ENCODE assay signal across 8 cellular contexts in the genomic region with DNA sequence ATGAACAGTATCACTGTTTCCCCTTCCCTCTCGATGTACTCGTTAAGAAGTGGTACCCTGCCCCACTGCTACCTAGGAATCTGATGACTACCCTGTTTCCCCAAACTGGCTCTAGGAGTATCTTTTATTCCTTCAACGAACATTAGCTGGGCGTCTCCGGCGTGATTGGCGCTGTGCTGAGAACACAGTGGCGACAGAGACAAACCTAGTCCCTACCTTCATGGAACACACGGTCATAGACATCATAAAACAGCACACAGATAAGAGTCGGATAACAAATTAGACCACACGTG. TPM values are rescaled to one million over a fixed set of nuclear protein-coding genes. Genes with fewer than 3 reads are reported as not detected.
DNase-seq lines count a peak whose midpoint lies in the region; ATAC-seq and TF ChIP-seq lines count a peak whose summit lies in the region.

No MANE protein-coding gene starts in this region.

- no peak for DNase-seq in BJ (ENCODE audit: low read depth)
- no peak for DNase-seq in naive thymus-derived CD8-positive, alpha-beta T cell
- no peak for DNase-seq in KG1 (lab: John Stamatoyannopoulos, UW)
- no peak for DNase-seq in COR-L47 (lab: John Stamatoyannopoulos, UW)
- no peak for DNase-seq in mucosa of gallbladder (ENCODE audit: low spot score)
- no peak for DNase-seq in HuH-7.5 (ENCODE audit: low spot score)

- no peaks in the 10 kb centered on the region for H3K9me2 ChIP-seq in Loucy (replicated peaks; ENCODE audit: low read depth, low read length)

- H3K27ac ChIP-seq in ectodermal cell (ENCODE audit: insufficient read depth, low read depth, low read length, poor library complexity, severe bottlenecking): peak overlapping the region; percentile 84

- H3K9ac ChIP-seq in Loucy (ENCODE audit: low read depth, low read length, poor library complexity, severe bottlenecking): peak overlapping the region; percentile 85

- H3K27ac Mint-ChIP-seq in naive thymus-derived CD8-positive, alpha-beta T cell: peak overlapping the region; percentile 78 to 99 (median 96)

- no peaks in the 10 kb centered on the region for H3K9me3 Mint-ChIP-seq in naive thymus-derived CD8-positive, alpha-beta T cell

- H3K79me2 ChIP-seq in Loucy (ENCODE audit: insufficient read depth, low read length): peaks cover 37% of the 10 kb centered on the region

- H3K4me2 ChIP-seq in Loucy (ENCODE audit: low read depth, low read length, poor library complexity, severe bottlenecking): peak overlapping the region; percentile 74

- POLR2A ChIA-PET in BJ (lab: Charles Lee): no interaction called here
- POLR2A ChIA-PET in naive thymus-derived CD8-positive, alpha-beta T cell (lab: Charles Lee): interaction anchor here (1.4 to 2.9 kb wide), 2 partner anchors 23 to 93 kb away, joined by 10 to 33 read pairs; partner anchors contain the start of genes IRF2BP1 and SIX5

- H3K4me3 ChIP-seq in BJ (ENCODE audit: low read depth, low read length): peak overlapping the region; percentile 78
- peak overlapping the region; percentile 81 for H3K4me3 ChIP-seq in Loucy (ENCODE audit: low read length, poor library complexity, severe bottlenecking)
- H3K4me3 ChIP-seq in ectodermal cell (ENCODE audit: insufficient read depth, low read depth, low read length): peak overlapping the region; percentile 82

- WGBS in ectodermal cell, 2 experiments: 3% methylated on average over 11 of the region's 11 CpGs

- peaks cover 17 to 43% (median 38%) of the 10 kb centered on the region in 4 donors for H3K4me1 Mint-ChIP-seq in naive thymus-derived CD8-positive, alpha-beta T cell

- no peaks in the 10 kb centered on the region for H3F3A ChIP-seq in Loucy (ENCODE audit: low read depth)

- H3K27me3 ChIP-seq in BJ (ENCODE audit: control insufficient read depth, insufficient read depth, low read length) (peaks cover 24% of the 10 kb centered on the region), Loucy (ENCODE audit: insufficient read depth, low read length, poor library complexity, severe bottlenecking) (no peaks in the 10 kb centered on the region), ectodermal cell (ENCODE audit: control insufficient read depth, insufficient read depth, low read length, poor library complexity, severe bottlenecking) (peaks cover 27% of the 10 kb centered on the region)

- H3K36me3 ChIP-seq in BJ (ENCODE audit: control insufficient read depth, insufficient read depth, low read length) (peaks cover 2% of the 10 kb centered on the region; the same call in 1 of the 2 replicates), Loucy (ENCODE audit: insufficient read depth, low read length) (peaks cover 4% of the 10 kb centered on the region; the same call in 1 of the 2 replicates), ectodermal cell (ENCODE audit: control insufficient read depth, insufficient read depth, low read length) (no peaks in the 10 kb centered on the region)

- H3K9me3 ChIP-seq in Loucy (ENCODE audit: insufficient read depth, low read depth, low read length) (no peaks in the 10 kb centered on the region), ectodermal cell (ENCODE audit: control insufficient read depth, low read length) (no peaks in the 10 kb centered on the region)

- H2AFZ ChIP-seq in Loucy (ENCODE audit: low read length): peak overlapping the region; percentile 79

- peaks cover 13% of the 10 kb centered on the region for H4K20me1 ChIP-seq in Loucy (ENCODE audit: insufficient read depth, low read length, poor library complexity, severe bottlenecking)

- no peak for TF ChIP-seq CTCF in BJ (IDR thresholded peaks at IDR 0.05; ENCODE audit: insufficient read depth, low read depth, low read length)
- no peak for TF ChIP-seq CTCF in Loucy (conservative IDR thresholded peaks at IDR 0.05; ENCODE audit: low read length)

- ATAC-seq in naive thymus-derived CD8-positive, alpha-beta T cell: no peak

- CTCF ChIA-PET in BJ (lab: Yijun Ruan, JAX): interaction anchor here (1.5 kb wide), 1 partner anchor 46 kb away, joined by 7 read pairs; no protein-coding TSS in a partner anchor

- peak overlapping the region; percentile 89 to 100 (median 96) for H3K4me3 Mint-ChIP-seq in naive thymus-derived CD8-positive, alpha-beta T cell

- H3K4me1 ChIP-seq in Loucy (ENCODE audit: insufficient read depth, low read length, poor library complexity, severe bottlenecking) (peaks cover 9% of the 10 kb centered on the region), ectodermal cell (ENCODE audit: control insufficient read depth, insufficient read depth, low read length) (no peaks in the 10 kb centered on the region)

- H3K36me3 Mint-ChIP-seq in naive thymus-derived CD8-positive, alpha-beta T cell: peaks cover 0 to 25% (median 5%) of the 10 kb centered on the region in 3 donors

- H3K27me3 Mint-ChIP-seq in naive thymus-derived CD8-positive, alpha-beta T cell: peaks cover 5 to 24% (median 20%) of the 10 kb centered on the region in 5 donors

RNA-seq across cellular contexts. Expression of gene SYMPK, which starts 0.7 kb away (rescaled TPM):
- polyA plus RNA-seq in BJ (2011; rRNA removed): 45.8 and 60.2 TPM in 2 replicates
- polyA minus RNA-seq in BJ (2011; rRNA and poly(A)+ RNA removed): 52.5 and 55.9 TPM in 2 replicates
- polyA plus RNA-seq in ectodermal cell (2013, experiment 1 of 4): 77.6 TPM
- 78.5 TPM for polyA plus RNA-seq in ectodermal cell (2013, experiment 2 of 4)
- 64.5 TPM for polyA plus RNA-seq in ectodermal cell (2013, experiment 3 of 4)
- 66.3 TPM for polyA plus RNA-seq in ectodermal cell (2013, experiment 4 of 4)
- total RNA-seq in naive thymus-derived CD8-positive, alpha-beta T cell: 10 to 100 TPM; 89.9 to 91.1 TPM
- 10 to 100 TPM in 2 of 3 donors, 1 to 10 TPM in 1; 4.4 to 15.4 (median 13.8) TPM for polyA plus RNA-seq in naive thymus-derived CD8-positive, alpha-beta T cell
- 72.6 TPM for total RNA-seq in mucosa of gallbladder

RNA-seq across cellular contexts. Expression of gene FOXA3, which starts 1.9 kb away (rescaled TPM):
- not detected in 2 replicates for polyA plus RNA-seq in BJ (2011; rRNA removed)
- polyA minus RNA-seq in BJ (2011; rRNA and poly(A)+ RNA removed): not detected in 2 replicates
- 6.8 TPM for polyA plus RNA-seq in ectodermal cell (2013, experiment 1 of 4)
- polyA plus RNA-seq in ectodermal cell (2013, experiment 2 of 4): 7.0 TPM
- 4.8 TPM for polyA plus RNA-seq in ectodermal cell (2013, experiment 3 of 4)
- 5.5 TPM for polyA plus RNA-seq in ectodermal cell (2013, experiment 4 of 4)
- not detected for total RNA-seq in naive thymus-derived CD8-positive, alpha-beta T cell
- polyA plus RNA-seq in naive thymus-derived CD8-positive, alpha-beta T cell: not detected
- 10.1 TPM for total RNA-seq in mucosa of gallbladder

RNA-seq across cellular contexts. Expression of gene IRF2BP1, which starts 23.7 kb away (rescaled TPM):
- 7.1 and 11.9 TPM in 2 replicates for polyA plus RNA-seq in BJ (2011; rRNA removed)
- 8.4 and 10.1 TPM in 2 replicates for polyA minus RNA-seq in BJ (2011; rRNA and poly(A)+ RNA removed)
- polyA plus RNA-seq in ectodermal cell (2013, experiment 1 of 4): 18.4 TPM
- 18.2 TPM for polyA plus RNA-seq in ectodermal cell (2013, experiment 2 of 4)
- 18.7 TPM for polyA plus RNA-seq in ectodermal cell (2013, experiment 3 of 4)
- polyA plus RNA-seq in ectodermal cell (2013, experiment 4 of 4): 19.7 TPM
- 10 to 100 TPM; 32.9 to 33.8 TPM for total RNA-seq in naive thymus-derived CD8-positive, alpha-beta T cell
- 1 to 10 TPM; 7.0 to 9.1 (median 7.6) TPM for polyA plus RNA-seq in naive thymus-derived CD8-positive, alpha-beta T cell
- 44.4 TPM for total RNA-seq in mucosa of gallbladder

RNA-seq across cellular contexts. Expression of gene MYPOP, which starts 40.2 kb away (rescaled TPM):
- 1.6 and 1.8 TPM in 2 replicates for polyA plus RNA-seq in BJ (2011; rRNA removed)
- polyA minus RNA-seq in BJ (2011; rRNA and poly(A)+ RNA removed): 0.85 and 1.7 TPM in 2 replicates
- 12.9 TPM for polyA plus RNA-seq in ectodermal cell (2013, experiment 1 of 4)
- 10.9 TPM for polyA plus RNA-seq in ectodermal cell (2013, experiment 2 of 4)
- 11.3 TPM for polyA plus RNA-seq in ectodermal cell (2013, experiment 3 of 4)
- 11.7 TPM for polyA plus RNA-seq in ectodermal cell (2013, experiment 4 of 4)
- total RNA-seq in naive thymus-derived CD8-positive, alpha-beta T cell: 10 to 100 TPM; 10.5 to 10.9 TPM
- under 1 TPM in 1 of 3 donors, not detected in 2; 0.23 TPM for polyA plus RNA-seq in naive thymus-derived CD8-positive, alpha-beta T cell
- 13.0 TPM for total RNA-seq in mucosa of gallbladder

RNA-seq across cellular contexts. Expression of gene RSPH6A, which starts 47.1 kb away (rescaled TPM):
- not detected in 2 replicates for polyA plus RNA-seq in BJ (2011; rRNA removed)
- 0.09 and 0.10 TPM in 2 replicates for polyA minus RNA-seq in BJ (2011; rRNA and poly(A)+ RNA removed)
- not detected for polyA plus RNA-seq in ectodermal cell (2013, experiment 1 of 4)
- polyA plus RNA-seq in ectodermal cell (2013, experiment 2 of 4): not detected
- polyA plus RNA-seq in ectodermal cell (2013, experiment 3 of 4): not detected
- 0.08 TPM for polyA plus RNA-seq in ectodermal cell (2013, experiment 4 of 4)
- under 1 TPM; 0.36 to 0.57 TPM for total RNA-seq in naive thymus-derived CD8-positive, alpha-beta T cell
- not detected for polyA plus RNA-seq in naive thymus-derived CD8-positive, alpha-beta T cell
- 0.09 TPM for total RNA-seq in mucosa of gallbladder

Comparison
In these comparisons a context has a peak if more than half of its experiments do, and no peak if none do; other contexts are left out.
1. RNA of gene FOXA3, which starts 1.9 kb away (total RNA-seq): 10.1 TPM in mucosa of gallbladder (single experiment); not detected in naive thymus-derived CD8-positive, alpha-beta T cell; every median in the first group is over 10 times any median in the second.
2. Peak in every context shown above with its lines, with median percentiles within 50 percentile points of each other: H3K4me3 ChIP-seq.